ENCODE assay signal across 14 cellular contexts in genomic region chr19:45115809-45116615, GRCh38. TPM values are rescaled to one million over a fixed set of nuclear protein-coding genes. Genes with fewer than 3 reads are reported as not detected.
DNase-seq lines count a peak whose midpoint lies in the region; ATAC-seq, FAIRE-seq and TF ChIP-seq lines count a peak whose summit lies in the region.
"Had no signal": no experiment of that assay in that cellular context is flagged by ENCODE, and none has a peak within 500 bp of the region (broad histone marks: within the 10 kb centered on the region; RNA-seq: fewer than 3 reads in every experiment).

No MANE protein-coding gene starts in this region.

- no peak overlapping the region for H3K4me2 ChIP-seq in OCI-LY7 (ENCODE audit: low read length)

- no TSS peak for BruUV-seq in OCI-LY7 (replicated peaks; lab: Mats Ljungman, UMichigan)

- peaks cover 31% of the 10 kb centered on the region; the same call in 1 of the 2 replicates for H3K79me2 ChIP-seq in OCI-LY7 (ENCODE audit: insufficient read depth, low read depth, low read length)

- CTCF ChIA-PET in OCI-LY7 (lab: Charles Lee; ENCODE audit: unreplicated experiment) = no interaction called here

- H3K4me1 ChIP-seq in OCI-LY7 (ENCODE audit: insufficient read depth, low read length, poor library complexity, severe bottlenecking) = peaks cover 49% of the 10 kb centered on the region

- DNase-seq in GM12891 (ENCODE audit: insufficient read length, low spot score) (no peak), NCI-H2196 treated with DMSO at 0.1 percent for 48 hours (lab: John Stamatoyannopoulos, UW; ENCODE audit: unreplicated experiment) (peak; percentile 76), EL (no peak), OCI-LY7 (ENCODE audit: low spot score) (no peak)
- DNase-seq in central memory CD8-positive, alpha-beta T cell (ENCODE audit: low spot score in 2 of 2) = no peak
- DNase-seq: activated CD8-positive, alpha-beta memory T cell treated with anti-CD3 and anti-CD28 coated beads, Interleukin-2, amount 50 U/mL, for 48 hours; brain microvascular endothelial cell; NCI-H774; sigmoid colon had no signal

- H3K9me3 Mint-ChIP-seq in central memory CD8-positive, alpha-beta T cell = no peaks in the 10 kb centered on the region
- H3K9me3 Mint-ChIP-seq: T-helper 1 cell treated with Interleukin-12 subunit alpha and Interleukin-12 subunit beta and Interleukin-4 antibody, amounts not matched to agents 30 μg/mL and 1 μg/mL, for 36 hours had no signal

- no peaks in the 10 kb centered on the region for H3K36me3 Mint-ChIP-seq in central memory CD8-positive, alpha-beta T cell (ENCODE audit: insufficient read depth)

- H3K4me3 Mint-ChIP-seq in central memory CD8-positive, alpha-beta T cell = peak overlapping the region; percentile 47

- no peak overlapping the region for H3K27ac Mint-ChIP-seq in central memory CD8-positive, alpha-beta T cell (ENCODE audit: low read depth)
- H3K27ac Mint-ChIP-seq: T-helper 1 cell treated with Interleukin-12 subunit alpha and Interleukin-12 subunit beta and Interleukin-4 antibody, amounts not matched to agents 30 μg/mL and 1 μg/mL, for 36 hours had no signal

- H3K9me3 ChIP-seq in OCI-LY7 (ENCODE audit: low read length) = no peaks in the 10 kb centered on the region
- H3K9me3 ChIP-seq: sigmoid colon had no signal

- 0 out of 2 replicates have a peak, but pooled peaks cover 7% of the 10 kb centered on the region for H4K20me1 ChIP-seq in OCI-LY7 (ENCODE audit: insufficient read depth, low read length)

- peaks cover 50% of the 10 kb centered on the region for H3K4me1 Mint-ChIP-seq in central memory CD8-positive, alpha-beta T cell

- no peak overlapping the region for H2AFZ ChIP-seq in OCI-LY7 (ENCODE audit: low read length)

- POLR2A ChIA-PET in OCI-LY7 (lab: Charles Lee) = no interaction called here

- no peaks in the 10 kb centered on the region for H3K9me2 ChIP-seq in OCI-LY7 (ENCODE audit: insufficient read depth, low read length)

- no peak for ATAC-seq in central memory CD8-positive, alpha-beta T cell (replicated peaks; ENCODE audit: extremely low read depth, poor library complexity, severe bottlenecking)
- ATAC-seq in GM19328 (IDR thresholded peaks at IDR 0.05; ENCODE audit: unreplicated experiment) (no peak), GM18520 (IDR thresholded peaks at IDR 0.05; ENCODE audit: unreplicated experiment) (no peak)

- H3K27ac ChIP-seq in 22Rv1 (peak overlapping the region; percentile 82), OCI-LY7 (ENCODE audit: low read depth, low read length, poor library complexity, severe bottlenecking) (no peak overlapping the region)
- H3K27ac ChIP-seq: brain microvascular endothelial cell, epithelial cell of prostate, sigmoid colon had no signal

- peak; percentile 62 for FAIRE-seq in GM12891 (lab: Jason Lieb, UNC)

- no peaks in the 10 kb centered on the region for H3K27me3 Mint-ChIP-seq in central memory CD8-positive, alpha-beta T cell

- peaks cover 5% of the 10 kb centered on the region for H3K36me3 ChIP-seq in OCI-LY7 (ENCODE audit: insufficient read depth, low read length)
- H3K36me3 ChIP-seq: brain microvascular endothelial cell, sigmoid colon had no signal

- intact Hi-C loops in OCI-LY7 (cut with micrococcal nuclease; ENCODE audit: unreplicated experiment) = no loop called here

- TF ChIP-seq POLR2A in GM12891 (IDR thresholded peaks at IDR 0.05; ENCODE audit: low read depth, low read length) = no peak

- H3K4me3 ChIP-seq in OCI-LY7 (ENCODE audit: low read depth, low read length, poor library complexity, severe bottlenecking) = no peak overlapping the region
- H3K4me3 ChIP-seq: sigmoid colon had no signal

- TF ChIP-seq CTCF in 22Rv1 (IDR thresholded peaks at IDR 0.05) (no peak), OCI-LY7 (conservative IDR thresholded peaks at IDR 0.05; ENCODE audit: low read length) (no peak)

TF ChIP-seq in GM12891, 5 proteins besides CTCF, POLR2A, EP300 and RAD21:
- TF ChIP-seq POLR2AphosphoS5 (IDR thresholded peaks at IDR 0.05; ENCODE audit: low read depth, low read length) (no peak), PAX5 (IDR thresholded peaks at IDR 0.05; ENCODE audit: insufficient read depth, low read length, severe bottlenecking) (no peak), SPI1 (IDR thresholded peaks at IDR 0.05; ENCODE audit: low read depth, low read length) (no peak), TAF1 (IDR thresholded peaks at IDR 0.05; ENCODE audit: low read depth, low read length) (no peak), POU2F2 (IDR thresholded peaks at IDR 0.05; ENCODE audit: low read depth, low read length) (no peak)
TF ChIP-seq in GM12891: peak in this region for 0.

RNA-seq across cellular contexts. Expression of gene PPP1R37, which starts 23.0 kb away (rescaled TPM):
- 9.5 TPM for polyA plus RNA-seq in GM12891 (2012; ENCODE audit: low read depth, missing spikeins)
- 35.5 and 48.6 TPM in 2 replicates for total RNA-seq in OCI-LY7 (2014; rRNA removed; shearing (Covaris generic))
- total RNA-seq in OCI-LY7 (2022) = 24.7 and 27.7 TPM in 2 replicates

RNA-seq across cellular contexts. Expression of gene GEMIN7, which starts 37.0 kb away (rescaled TPM):
- polyA plus RNA-seq in GM12891 (2012; ENCODE audit: low read depth, missing spikeins) = 43.2 TPM
- total RNA-seq in OCI-LY7 (2014; rRNA removed; shearing (Covaris generic)) = 45.2 and 60.0 TPM in 2 replicates
- 38.8 and 46.3 TPM in 2 replicates for total RNA-seq in OCI-LY7 (2022)

RNA-seq across cellular contexts. Expression of gene ZNF296, which starts 39.7 kb away (rescaled TPM):
- 6.5 TPM for polyA plus RNA-seq in GM12891 (2012; ENCODE audit: low read depth, missing spikeins)
- 10.6 and 13.5 TPM in 2 replicates for total RNA-seq in OCI-LY7 (2014; rRNA removed; shearing (Covaris generic))
- total RNA-seq in OCI-LY7 (2022) = 31.4 and 31.6 TPM in 2 replicates

RNA-seq across cellular contexts. Expression of gene NKPD1, which starts 44.8 kb away (rescaled TPM):
- polyA plus RNA-seq in GM12891 (2012; ENCODE audit: low read depth, missing spikeins) = 0.05 TPM
- total RNA-seq in OCI-LY7 (2014; rRNA removed; shearing (Covaris generic)) = 0.50 and 1.0 TPM in 2 replicates
- total RNA-seq in OCI-LY7 (2022) = 1.00 and 1.0 TPM in 2 replicates
